Comparison of ENCODE assay signal across 9 cellular contexts in the genomic region with DNA sequence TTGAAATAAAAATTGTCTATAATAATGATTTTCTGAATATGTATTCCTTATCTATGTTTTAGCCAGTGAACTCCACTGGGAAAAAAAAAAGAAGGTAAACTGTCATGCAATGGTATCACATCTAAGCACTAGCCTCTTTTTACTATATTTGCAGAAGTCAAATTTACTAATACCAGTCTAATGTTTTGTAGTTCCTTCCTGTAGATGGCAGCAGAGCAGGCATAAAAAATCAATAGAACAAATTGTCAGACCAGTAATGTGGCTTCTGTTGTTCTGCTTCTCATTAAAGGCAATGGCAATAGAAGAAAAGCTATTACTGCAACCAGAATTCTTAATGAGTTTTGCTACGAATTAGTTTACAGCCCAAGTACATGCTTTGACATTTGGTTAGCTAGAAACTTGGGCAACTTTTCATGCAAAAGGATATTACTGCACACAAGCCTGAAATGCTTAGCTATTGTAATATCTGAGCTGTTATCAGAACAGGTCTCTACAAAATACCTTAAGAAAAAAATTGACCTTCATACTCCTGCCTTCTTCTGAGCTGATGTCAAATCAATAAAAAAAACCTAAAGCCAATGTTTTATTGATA.
A peak's percentile ranks its signal among the peaks of the same experiment; 100 is the strongest.
DNase-seq lines count a peak whose midpoint lies in the region; ATAC-seq and TF ChIP-seq lines count a peak whose summit lies in the region.
"Had no signal": no experiment of that assay in that cellular context is flagged by ENCODE, and none has a peak within 500 bp of the region (broad histone marks: within the 10 kb centered on the region; RNA-seq: fewer than 3 reads in every experiment).

No MANE protein-coding gene starts in this region.

- ATAC-seq in HG03442 (IDR thresholded peaks at IDR 0.05; ENCODE audit: unreplicated experiment): peak; percentile 72
- ATAC-seq in natural killer cell treated with Interleukin-12 subunit alpha and Interleukin-12 subunit beta and Interleukin-15 and Interleukin-18, amount 100 ng/mL, for 72 hours: no peak

- intact Hi-C loops in thyroid gland (cut with DNase I): no loop called here

- H3K36me3 Mint-ChIP-seq in natural killer cell treated with Interleukin-12 subunit alpha and Interleukin-12 subunit beta and Interleukin-15 and Interleukin-18, amount 100 ng/mL, for 72 hours: no peaks in the 10 kb centered on the region

- no peaks in the 10 kb centered on the region for H3K9me3 ChIP-seq in thyroid gland

- no peak overlapping the region for H3K4me3 Mint-ChIP-seq in natural killer cell treated with Interleukin-12 subunit alpha and Interleukin-12 subunit beta and Interleukin-15 and Interleukin-18, amount 100 ng/mL, for 72 hours

- TF ChIP-seq CTCF in thyroid gland (IDR thresholded peaks at IDR 0.05): peak in 4 of 6 experiments; percentile 19 to 78 (median 61)

- H3K36me3 ChIP-seq in thyroid gland: no peaks in the 10 kb centered on the region
- H3K36me3 ChIP-seq: BLaER1 treated with 17β-estradiol and CSF1 and Interleukin-3, amounts not matched to agents 10 nM and 100 nM had no signal

- no peak overlapping the region for H3K4me3 ChIP-seq in thyroid gland (replicated peaks in 1 of 3)
- H3K4me3 ChIP-seq: BLaER1 treated with 17β-estradiol and CSF1 and Interleukin-3, amounts not matched to agents 10 nM and 100 nM had no signal

- H3K4me1 Mint-ChIP-seq in natural killer cell treated with Interleukin-12 subunit alpha and Interleukin-12 subunit beta and Interleukin-15 and Interleukin-18, amount 100 ng/mL, for 72 hours (ENCODE audit: low read depth in 2 of 2): no peaks in the 10 kb centered on the region

- DNase-seq in NCI-H2196 treated with DMSO at 0.1 percent for 48 hours (lab: John Stamatoyannopoulos, UW; ENCODE audit: unreplicated experiment) (peak; percentile 3), NCI-H2196 (lab: John Stamatoyannopoulos, UW; ENCODE audit: unreplicated experiment) (no peak), OCI-M1 (lab: John Stamatoyannopoulos, UW) (peak; percentile 74), fibroblast of peridontal ligament (ENCODE audit: extremely low read depth) (peak; percentile 1), thyroid gland (no peak)
- no peak for DNase-seq in activated CD4-positive, alpha-beta T cell treated with anti-CD3 and anti-CD28 coated beads for 4 hours
- DNase-seq in natural killer cell treated with Interleukin-12 subunit alpha and Interleukin-12 subunit beta and Interleukin-15 and Interleukin-18, amount 100 ng/mL, for 72 hours (ENCODE audit: low spot score): no peak

- peaks cover 7% of the 10 kb centered on the region for H3K9me3 Mint-ChIP-seq in natural killer cell treated with Interleukin-12 subunit alpha and Interleukin-12 subunit beta and Interleukin-15 and Interleukin-18, amount 100 ng/mL, for 72 hours

- no peak overlapping the region for H3K27ac ChIP-seq in thyroid gland
- H3K27ac ChIP-seq: BLaER1 treated with 17β-estradiol and CSF1 and Interleukin-3, amounts not matched to agents 10 nM and 100 nM had no signal

- no peak for TF ChIP-seq POLR2A in thyroid gland (IDR thresholded peaks at IDR 0.05)

- no peak overlapping the region for H3K27ac Mint-ChIP-seq in natural killer cell treated with Interleukin-12 subunit alpha and Interleukin-12 subunit beta and Interleukin-15 and Interleukin-18, amount 100 ng/mL, for 72 hours

- H3K4me1 ChIP-seq in thyroid gland: no peaks in the 10 kb centered on the region
- H3K4me1 ChIP-seq: BLaER1 treated with 17β-estradiol and CSF1 and Interleukin-3, amounts not matched to agents 10 nM and 100 nM had no signal

- WGBS in thyroid gland, 2 donors: 16 to 28% methylated on average over 1 of the region's 1 CpG

- H3K27me3 Mint-ChIP-seq in natural killer cell treated with Interleukin-12 subunit alpha and Interleukin-12 subunit beta and Interleukin-15 and Interleukin-18, amount 100 ng/mL, for 72 hours: no peaks in the 10 kb centered on the region

- H3K27me3 ChIP-seq in thyroid gland: no peaks in the 10 kb centered on the region
- H3K27me3 ChIP-seq: BLaER1 treated with 17β-estradiol and CSF1 and Interleukin-3, amounts not matched to agents 10 nM and 100 nM had no signal

Comparison
In these comparisons a context has a peak if more than half of its experiments do, and no peak if none do; other contexts are left out.
1. DNase-seq: peak in NCI-H2196 treated with DMSO at 0.1 percent for 48 hours (single experiment), OCI-M1 (single experiment) and fibroblast of peridontal ligament (single experiment); none in NCI-H2196 (single experiment), thyroid gland (0 of 2), activated CD4-positive, alpha-beta T cell treated with anti-CD3 and anti-CD28 coated beads for 4 hours (0 of 2) and natural killer cell treated with Interleukin-12 subunit alpha and Interleukin-12 subunit beta and Interleukin-15 and Interleukin-18, amount 100 ng/mL, for 72 hours (single experiment).